20 cellular contexts compared by ENCODE assay signal in the genomic region with DNA sequence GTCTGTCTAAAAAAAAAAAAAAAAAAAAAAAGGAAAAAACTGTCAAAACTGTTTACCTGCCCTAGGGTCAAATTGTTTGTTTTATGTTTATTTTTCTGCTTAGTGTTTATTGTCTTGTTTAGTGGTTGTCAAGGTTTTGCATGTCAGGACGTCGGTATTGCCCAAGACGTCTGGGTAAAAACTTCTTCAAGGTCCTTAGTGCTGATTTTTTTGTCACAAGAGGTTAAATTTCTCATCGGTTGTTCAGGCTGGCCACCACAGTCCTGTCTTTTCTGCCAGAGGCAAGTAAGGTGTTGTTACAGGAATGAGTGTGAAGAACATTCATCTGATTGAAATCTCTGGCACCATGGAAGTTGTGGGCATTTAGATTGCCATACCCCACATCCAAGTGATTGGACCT. TPM values are rescaled to one million over a fixed set of nuclear protein-coding genes. Genes with fewer than 3 reads are reported as not detected.
A peak's percentile ranks its signal among the peaks of the same experiment; 100 is the strongest.
DNase-seq lines count a peak whose midpoint lies in the region; ATAC-seq, FAIRE-seq and TF ChIP-seq lines count a peak whose summit lies in the region.
"Had no signal": no experiment of that assay in that cellular context is flagged by ENCODE, and none has a peak within 500 bp of the region (broad histone marks: within the 10 kb centered on the region; RNA-seq: fewer than 3 reads in every experiment).

No MANE protein-coding gene starts in this region.

- no peak overlapping the region for H3K56ac ChIP-seq in H1 (replicated peaks; ENCODE audit: insufficient read length, low read depth, low read length)

- H3K9me3 ChIP-seq in left ventricle myocardium inferior (replicated peaks): peaks cover 11% of the 10 kb centered on the region
- H3K9me3 ChIP-seq in heart left ventricle: peaks cover 0 to 7% (median 0%) of the 10 kb centered on the region in 12 donors
- no peaks in the 10 kb centered on the region for H3K9me3 ChIP-seq in H1 (ENCODE audit: insufficient read depth in 2 of 2, low read depth in 1 of 2, low read length in 1 of 2)
- H3K9me3 ChIP-seq in MG63: no peaks in the 10 kb centered on the region; the same call in 1 of the 2 replicates

- peak overlapping the region; percentile 76 for H3K27ac Mint-ChIP-seq in nephron progenitor cell

- H2AK5ac ChIP-seq in H1 (ENCODE audit: low read depth, low read length): 0 out of 2 replicates have a peak overlapping the region, but pooled peaks have one; percentile 25

- no peak overlapping the region for H4K91ac ChIP-seq in H1 (replicated peaks; ENCODE audit: insufficient read length, low read length)

- H2BK15ac ChIP-seq in H1 (ENCODE audit: low read length): no peak overlapping the region

- intact Hi-C loops in left ventricle myocardium inferior (cut with micrococcal nuclease): no loop called here
- intact Hi-C loops in heart left ventricle (cut with DNase I): no loop called here
- intact Hi-C loops in head of caudate nucleus (cut with DNase I): no loop called here

- no peak overlapping the region for H3K4ac ChIP-seq in H1 (replicated peaks; ENCODE audit: insufficient read length, low read depth, low read length)

- no peak overlapping the region for H3K23ac ChIP-seq in H1 (ENCODE audit: insufficient read length)

- no peak overlapping the region for H2BK120ac ChIP-seq in H1 (replicated peaks; ENCODE audit: low read depth, low read length)

- H3K79me1 ChIP-seq in H1 (ENCODE audit: low read depth, low read length): no peaks in the 10 kb centered on the region

- peaks cover 46% of the 10 kb centered on the region for H3K4me1 ChIP-seq in left ventricle myocardium inferior
- H3K4me1 ChIP-seq in heart left ventricle: peaks cover 0 to 33% (median 20%) of the 10 kb centered on the region in 12 donors
- peaks cover 0 to 9% (median 2%) of the 10 kb centered on the region in 4 experiments; a peak in 3 of 7 replicates for H3K4me1 ChIP-seq in H1 (replicated peaks in 1 of 4; ENCODE audit: control insufficient read depth in 3 of 4, insufficient read depth in 4 of 4, low read length in 3 of 4)

- TF ChIP-seq CTCF in left ventricle myocardium inferior (IDR thresholded peaks at IDR 0.05; ENCODE audit: borderline replicate concordance) (no peak), heart left ventricle (IDR thresholded peaks at IDR 0.05) (no peak), H1 (IDR thresholded peaks at IDR 0.05; ENCODE audit: control extremely low read depth in 1 of 3, insufficient read depth in 1 of 3, low read depth in 1 of 3, low read length in 3 of 3) (no peak), nephron progenitor cell (IDR thresholded peaks at IDR 0.05) (no peak)

- no peak for TF ChIP-seq EP300 in H1 (IDR thresholded peaks at IDR 0.05; ENCODE audit: borderline replicate concordance in 1 of 2, low read depth in 2 of 2, low read length in 2 of 2)

- peak; percentile 45 for FAIRE-seq in H1 (lab: Jason Lieb, UNC)
- FAIRE-seq: H54 had no signal

- peaks cover 45% of the 10 kb centered on the region for H3K36me3 Mint-ChIP-seq in nephron progenitor cell (ENCODE audit: low read depth)

- H3K18ac ChIP-seq in H1 (ENCODE audit: extremely low read depth, low read length): no peak overlapping the region

- H3K27ac ChIP-seq in left ventricle myocardium inferior (replicated peaks): peak overlapping the region; percentile 41
- peak overlapping the region in 5 of 12 donors; percentile 5 to 57 (median 13) for H3K27ac ChIP-seq in heart left ventricle
- no peak overlapping the region for H3K27ac ChIP-seq in H1 (ENCODE audit: low read depth, low read length)
- H3K27ac ChIP-seq: BLaER1 treated with 17β-estradiol and CSF1 and Interleukin-3, amounts not matched to agents 10 nM and 100 nM had no signal

- H2BK5ac ChIP-seq in H1 (ENCODE audit: low read depth, low read length): no peak overlapping the region

- H3K14ac ChIP-seq in H1 (ENCODE audit: insufficient read length): no peak overlapping the region

- H3K36me3 ChIP-seq in left ventricle myocardium inferior (no peaks in the 10 kb centered on the region), heart left ventricle (peaks cover 0 to 3% (median 0%) of the 10 kb centered on the region in 9 donors), H1 (ENCODE audit: control insufficient read depth in 2 of 4, insufficient read depth in 4 of 4, low read length in 3 of 4) (no peaks in the 10 kb centered on the region), MG63 (peaks cover 2% of the 10 kb centered on the region; the same call in 1 of the 2 replicates)

- no peak for ATAC-seq in heart left ventricle
- no peak for ATAC-seq in HG02840 (IDR thresholded peaks at IDR 0.05; ENCODE audit: low FRiP score, unreplicated experiment)
- ATAC-seq: Right ventricle myocardium inferior had no signal

- no peak overlapping the region for H3K4me2 ChIP-seq in H1 (ENCODE audit: insufficient read depth in 1 of 2, low read depth in 2 of 2, low read length in 2 of 2)
- H3K4me2 ChIP-seq: BLaER1 treated with 17β-estradiol and CSF1 and Interleukin-3, amounts not matched to agents 10 nM and 100 nM had no signal

- no peak overlapping the region for H3K9ac ChIP-seq in H1 (replicated peaks in 1 of 4; ENCODE audit: extremely low read depth in 1 of 4, low read depth in 3 of 4, low read length in 3 of 4)
- H3K9ac ChIP-seq: BLaER1 treated with 17β-estradiol and CSF1 and Interleukin-3, amounts not matched to agents 10 nM and 100 nM had no signal

- H3K27me3 ChIP-seq in left ventricle myocardium inferior (ENCODE audit: low read depth): no peaks in the 10 kb centered on the region
- H3K27me3 ChIP-seq in heart left ventricle: no peaks in the 10 kb centered on the region
- H3K27me3 ChIP-seq in H1 (replicated peaks in 1 of 4; ENCODE audit: control insufficient read depth in 3 of 4, extremely low read depth in 1 of 4, insufficient read depth in 3 of 4, low read length in 3 of 4): no peaks in the 10 kb centered on the region
- no peaks in the 10 kb centered on the region for H3K27me3 ChIP-seq in MG63
- H3K27me3 ChIP-seq: BLaER1 treated with 17β-estradiol and CSF1 and Interleukin-3, amounts not matched to agents 10 nM and 100 nM had no signal

- no peak overlapping the region for H3K4me3 Mint-ChIP-seq in nephron progenitor cell

- POLR2A ChIA-PET in H1 (lab: Charles Lee; ENCODE audit: partially characterized antibody): interaction anchor here (1.0 kb wide), 1 partner anchor 9 kb away, joined by 4 read pairs; no protein-coding TSS in a partner anchor

- no peak for DNase-seq in left ventricle myocardium inferior
- no peak for DNase-seq in heart left ventricle
- DNase-seq in H1 (ENCODE audit: low read depth in 1 of 2, low spot score in 2 of 2): no peak
- no peak for DNase-seq in nephron progenitor cell
- DNase-seq in MG63: no peak
- DNase-seq in head of caudate nucleus: no peak
- DNase-seq: 8988T; CD4-positive, alpha-beta memory T cell; DMS153; GDM1; NCI-H1048; NCI-H1417 treated with DMSO at 0.1 percent for 48 hours; NCI-H187; NCI-H446; NCI-H526 treated with DMSO at 0.1 percent for 48 hours; OCI-M1 had no signal

- H2BK12ac ChIP-seq in H1 (ENCODE audit: low read depth, low read length): no peak overlapping the region

- CTCF ChIA-PET in H1 (lab: Charles Lee; ENCODE audit: partially characterized antibody): interaction anchor here (0.6 to 1.0 kb wide), 6 partner anchors 11 to 265 kb away, joined by 3 to 5 read pairs (median 4); no protein-coding TSS in a partner anchor

- H3K27me3 Mint-ChIP-seq in nephron progenitor cell (ENCODE audit: low read depth, poor library complexity): peaks cover 4% of the 10 kb centered on the region
- H3K27me3 Mint-ChIP-seq: CD4-positive, alpha-beta memory T cell had no signal

- no peak overlapping the region for H4K8ac ChIP-seq in H1 (ENCODE audit: extremely low read depth, insufficient read depth, low read length)

- H3K9me3 Mint-ChIP-seq in nephron progenitor cell: peaks cover 24% of the 10 kb centered on the region

- H3K4me3 ChIP-seq in left ventricle myocardium inferior: no peak overlapping the region
- H3K4me3 ChIP-seq in heart left ventricle: no peak overlapping the region
- H3K4me3 ChIP-seq in H1 (ENCODE audit: extremely low read depth in 1 of 4, insufficient read depth in 2 of 4, low read depth in 3 of 4, low read length in 4 of 4): no peak overlapping the region
- no peak overlapping the region for H3K4me3 ChIP-seq in MG63
- H3K4me3 ChIP-seq: BLaER1 treated with 17β-estradiol and CSF1 and Interleukin-3, amounts not matched to agents 10 nM and 100 nM had no signal

- no peak overlapping the region for H2AFZ ChIP-seq in H1 (ENCODE audit: low read length)

- H3K4me1 Mint-ChIP-seq in nephron progenitor cell: peaks cover 24% of the 10 kb centered on the region

- H2BK20ac ChIP-seq in H1 (ENCODE audit: low read length): 0 out of 2 replicates have a peak overlapping the region, but pooled peaks have one; percentile 43

- H3K23me2 ChIP-seq in H1 (ENCODE audit: low read depth, low read length): no peaks in the 10 kb centered on the region

- no peaks in the 10 kb centered on the region; a peak in 1 of 4 replicates for H3K79me2 ChIP-seq in H1 (ENCODE audit: control insufficient read depth in 1 of 2, insufficient read depth in 2 of 2, low read length in 2 of 2)

- WGBS in heart left ventricle, 4 donors: 70 to 86% (median 74%) methylated on average over 4 of the region's 4 CpGs
- WGBS in H1 (ENCODE audit: extremely low coverage in 1 of 2, insufficient coverage in 1 of 2, insufficient read length in 1 of 2, insufficient replicate concordance in 2 of 2, low coverage in 1 of 2, low lambda C conversion rate in 2 of 2, missing lambda C conversion rate in 1 of 2), 2 experiments: 93% methylated on average over 4 of the region's 4 CpGs; no CpG with 5 or more reads in 1 of the 2 experiments

- no peak for TF ChIP-seq RAD21 in H1 (IDR thresholded peaks at IDR 0.05 in 1 of 2, conservative IDR thresholded peaks at IDR 0.05 in 1 of 2; ENCODE audit: low read depth in 2 of 2, low read length in 2 of 2)

- TF ChIP-seq POLR2A in heart left ventricle (IDR thresholded peaks at IDR 0.05) (no peak), H1 (IDR thresholded peaks at IDR 0.05; ENCODE audit: control extremely low read depth in 1 of 2, low read depth in 2 of 2, low read length in 2 of 2) (no peak)

- H4K5ac ChIP-seq in H1 (ENCODE audit: insufficient read length, low read depth, low read length): no peak overlapping the region

- no peaks in the 10 kb centered on the region for H4K20me1 ChIP-seq in H1 (replicated peaks in 1 of 2; ENCODE audit: control insufficient read depth in 1 of 2, insufficient read depth in 2 of 2, low read length in 2 of 2)
- H4K20me1 ChIP-seq: BLaER1 treated with 17β-estradiol and CSF1 and Interleukin-3, amounts not matched to agents 10 nM and 100 nM had no signal

RNA-seq across cellular contexts. Expression of a gene that starts 7.0 kb away (rescaled TPM):
- total RNA-seq in left ventricle myocardium inferior (5.5 TPM), heart left ventricle (10 to 100 TPM in 2 of 9 donors, 1 to 10 TPM in 7; 6.2 to 12.4 (median 8.7) TPM)
- polyA plus RNA-seq in heart left ventricle (1 to 10 TPM; 3.2 to 4.6 TPM), H1 (2011; rRNA removed) (7.7 and 8.5 TPM in 2 replicates)
- 5.4 and 6.1 TPM in 2 replicates for total RNA-seq in H1 (2021; fragmentation: NEBNext Ultra II Directional; extraction: Animal tissue kit (Norgen Biotek cat#: 25700))
- polyA plus RNA-seq in H1 (2011; cell fraction: cytosol; rRNA removed): 8.6 TPM
- polyA plus RNA-seq in H1 (2011; cell fraction: nucleus; rRNA removed): 12.2 TPM
- 5.2 to 7.4 TPM (median 6.1 TPM) in 4 replicates for polyA plus RNA-seq in H1 (2012, experiment 1 of 2)
- polyA plus RNA-seq in H1 (2012, experiment 2 of 2): 3.0 TPM
- polyA plus RNA-seq in H1 (2013, experiment 1 of 2): 4.3 TPM
- polyA plus RNA-seq in H1 (2013, experiment 2 of 2): 3.5 TPM
- 15.5 and 16.5 TPM in 2 replicates for polyA minus RNA-seq in H1 (2011; rRNA and poly(A)+ RNA removed)
- polyA minus RNA-seq in H1 (2011; cell fraction: cytosol; rRNA and poly(A)+ RNA removed): 5.4 TPM
- polyA minus RNA-seq in H1 (2011; cell fraction: nucleus; rRNA and poly(A)+ RNA removed): 16.3 TPM
- 2.0 and 4.0 TPM in 2 replicates for total RNA-seq in MG63 (2014; rRNA removed; shearing (Covaris generic); ENCODE audit: low replicate concordance)
